20 cellular contexts compared by ENCODE assay signal in genomic region chr4:156623376-156623775, GRCh38.
"Had no signal": no experiment of that assay in that cellular context is flagged by ENCODE, and none has a peak within 500 bp of the region (broad histone marks: within the 10 kb centered on the region; RNA-seq: fewer than 3 reads in every experiment).

No MANE protein-coding gene starts in this region.

- ATAC-seq: left cardiac atrium; lower lobe of right lung; natural killer cell; stimulated activated naive B cell treated with anti-CD40 and anti-IgM and Interleukin-4, amounts not matched to agents 10 μg/mL and 1 μg/mL and 100 μg/mL, for 72 hours had no signal

- H3K36me3 ChIP-seq: colonic mucosa, left ventricle myocardium inferior, lower lobe of right lung, ovary, right atrium auricular region, sigmoid colon, stomach, thoracic aorta, transverse colon had no signal

- H3K27ac ChIP-seq: colonic mucosa, left ventricle myocardium inferior, lower lobe of right lung, ovary, right atrium auricular region, sigmoid colon, skin epidermis, stomach, thoracic aorta, transverse colon had no signal

- H3K4me3 ChIP-seq: colonic mucosa, left ventricle myocardium inferior, lower lobe of right lung, ovary, right atrium auricular region, sigmoid colon, skin epidermis, stomach, thoracic aorta, transverse colon had no signal

- FAIRE-seq: kidney had no signal

- H3K9me3 ChIP-seq: colonic mucosa, left ventricle myocardium inferior, lower lobe of right lung, ovary, right atrium auricular region, sigmoid colon, thoracic aorta, transverse colon had no signal

- H3K4me1 ChIP-seq: colonic mucosa, left ventricle myocardium inferior, lower lobe of right lung, right atrium auricular region, sigmoid colon, stomach, transverse colon had no signal

- H3K27me3 ChIP-seq: colonic mucosa, ovary, right atrium auricular region, sigmoid colon, stomach, transverse colon had no signal

- DNase-seq: colonic mucosa; dermis blood vessel endothelial cell; endodermal cell; immature natural killer cell; kidney; left cardiac atrium; left ventricle myocardium inferior; lower lobe of right lung; natural killer cell; ovary; sigmoid colon; stimulated activated CD4-positive, alpha-beta T cell treated with anti-CD3 and anti-CD28 coated beads, Interleukin-2, amount 100 ng/mL, for 24 hours; stimulated activated CD4-positive, alpha-beta T cell treated with anti-CD3 and anti-CD28 coated beads, Interleukin-4, amount 100 ng/mL, for 4 hours; stimulated activated naive B cell treated with anti-CD40 and anti-IgM and Interleukin-4, amounts not matched to agents 10 μg/mL and 1 μg/mL and 100 μg/mL, for 72 hours; stomach; substantia nigra; transverse colon had no signal
